Comparison of ENCODE assay signal across 8 cellular contexts in the genomic region with DNA sequence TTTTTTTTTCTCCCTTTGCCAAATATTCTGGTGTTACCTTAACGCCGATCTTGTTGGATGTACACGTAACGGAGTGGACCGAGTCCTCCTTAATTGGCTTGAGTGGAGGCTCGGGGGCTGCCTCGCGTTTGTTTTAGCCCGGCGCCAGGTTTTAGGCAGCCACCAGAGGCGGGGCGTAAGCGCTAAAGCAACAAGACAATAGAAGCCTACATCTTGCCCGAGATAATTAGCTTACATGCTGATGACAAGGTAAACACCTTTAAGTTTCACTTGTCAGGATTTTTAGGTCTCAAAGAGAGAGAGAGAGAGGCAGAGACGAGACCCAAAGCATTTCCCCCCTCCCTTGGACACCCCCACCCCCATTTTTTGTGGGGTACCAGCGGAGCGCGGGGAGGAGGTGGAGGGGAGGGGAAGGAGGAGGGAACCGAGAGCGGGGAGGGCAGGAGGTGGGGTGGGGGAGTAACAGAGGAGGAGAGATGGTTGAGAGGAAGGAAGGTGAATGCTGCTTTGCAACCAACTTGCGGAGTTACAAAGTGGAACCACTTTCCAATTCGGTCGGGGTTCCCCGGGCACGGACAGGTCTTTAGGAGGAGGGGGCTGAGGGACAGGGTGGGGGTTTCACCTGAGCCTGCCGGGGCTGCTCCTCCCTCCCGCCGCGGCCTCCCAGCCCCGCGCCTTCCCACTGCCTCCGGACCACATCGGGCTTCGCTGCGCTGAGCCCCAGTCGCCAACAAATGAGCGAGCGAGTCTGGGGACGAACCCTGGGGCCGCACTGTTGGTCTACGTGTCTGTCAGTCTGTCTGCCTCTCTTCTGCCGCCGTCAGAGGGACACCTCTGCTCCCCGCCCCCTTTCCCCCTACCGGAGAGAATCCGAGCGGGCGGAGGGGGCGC. TPM values are rescaled to one million over a fixed set of nuclear protein-coding genes. Genes with fewer than 3 reads are reported as not detected.
DNase-seq lines count a peak whose midpoint lies in the region; ATAC-seq and TF ChIP-seq lines count a peak whose summit lies in the region.

A gene (minus strand): TSS at position 802 of the 891 bp plus-strand sequence. CDS start 103 bp downstream, at position 699.

- no peaks in the 10 kb centered on the region for H3K36me3 Mint-ChIP-seq in activated T-helper 2 cell treated with anti-CD3 and anti-CD28 coated beads, Interferon-gamma antibody, Interleukin-2, Interleukin-4, amounts not matched to agents 10 μg/mL and 5 μg/mL and 100 μg/mL, durations not matched to agents 14 hours and 24 hours and 36 hours (ENCODE audit: low read depth)
- peaks cover 0 to 5% of the 10 kb centered on the region in 2 donors for H3K36me3 Mint-ChIP-seq in naive B cell

- no peak for ATAC-seq in naive B cell (ENCODE audit: low read depth in 2 of 2)

- WGBS in testis, 2 donors = 0 to 1% methylated on average over 41 to 47 of the region's 49 CpGs

- peak within 1 kb of the TSS in 1 of 2 donors; percentile 9 for H3K4me3 ChIP-seq in testis

- no peak for TF ChIP-seq POLR2A in testis (IDR thresholded peaks at IDR 0.05)

- H3K9me3 ChIP-seq in testis = no peaks in the 10 kb centered on the region

- H3K4me1 ChIP-seq in testis = peaks cover 5% of the 10 kb centered on the region

- H3K4me3 Mint-ChIP-seq in activated T-helper 2 cell treated with anti-CD3 and anti-CD28 coated beads, Interferon-gamma antibody, Interleukin-2, Interleukin-4, amounts not matched to agents 10 μg/mL and 5 μg/mL and 100 μg/mL, durations not matched to agents 14 hours and 24 hours and 36 hours (ENCODE audit: low read depth) = peak within 1 kb of the TSS; percentile 2
- peak within 1 kb of the TSS in 7 of 8 donors; percentile 15 to 71 (median 42) for H3K4me3 Mint-ChIP-seq in naive B cell

- no peaks in the 10 kb centered on the region for H3K36me3 ChIP-seq in testis (ENCODE audit: low read depth, missing control alignments)

- H3K27me3 Mint-ChIP-seq in activated T-helper 2 cell treated with anti-CD3 and anti-CD28 coated beads, Interferon-gamma antibody, Interleukin-2, Interleukin-4, amounts not matched to agents 10 μg/mL and 5 μg/mL and 100 μg/mL, durations not matched to agents 14 hours and 24 hours and 36 hours (ENCODE audit: low read depth) = peaks cover 74% of the 10 kb centered on the region
- peaks cover 42 to 71% (median 57%) of the 10 kb centered on the region in 3 donors for H3K27me3 Mint-ChIP-seq in naive B cell

- H3K27ac ChIP-seq in testis = no peak within 1 kb of the TSS

- peaks cover 4% of the 10 kb centered on the region for H3K4me1 Mint-ChIP-seq in activated T-helper 2 cell treated with anti-CD3 and anti-CD28 coated beads, Interferon-gamma antibody, Interleukin-2, Interleukin-4, amounts not matched to agents 10 μg/mL and 5 μg/mL and 100 μg/mL, durations not matched to agents 14 hours and 24 hours and 36 hours (ENCODE audit: low read depth)
- H3K4me1 Mint-ChIP-seq in naive B cell = peaks cover 4 to 7% (median 6%) of the 10 kb centered on the region in 3 donors

- intact Hi-C loops in activated T-helper 2 cell treated with anti-CD3 and anti-CD28 coated beads, Interferon-gamma antibody, Interleukin-2, Interleukin-4, amounts not matched to agents 10 μg/mL and 5 μg/mL and 100 μg/mL, durations not matched to agents 14 hours and 24 hours and 36 hours (cut with micrococcal nuclease) = loop anchor here (2.0 to 10.0 kb wide), 5 partner anchors 15 to 1685 kb away; a partner anchor contains a TSS
- intact Hi-C loops in testis (cut with DNase I; ENCODE audit: low total_unique reads) = no loop called here

- peak; percentile 34 for DNase-seq in Caki2 (ENCODE audit: low read depth)
- DNase-seq in KBM-7 = peak; percentile 19
- DNase-seq in activated T-helper 2 cell treated with anti-CD3 and anti-CD28 coated beads, Interferon-gamma antibody, Interleukin-2, Interleukin-4, amounts not matched to agents 10 μg/mL and 5 μg/mL and 100 μg/mL, durations not matched to agents 14 hours and 24 hours and 36 hours (ENCODE audit: low spot score) = no peak
- no peak for DNase-seq in naive B cell
- no peak for DNase-seq in NK-92 treated with Interleukin-12 subunit alpha and Interleukin-12 subunit beta, amount 100 ng/mL, for 24 hours (lab: John Stamatoyannopoulos, UW)
- no peak for DNase-seq in testis
- DNase-seq in activated CD4-positive, CD25-positive, alpha-beta regulatory T cell treated with anti-CD3 and anti-CD28 coated beads, Interleukin-2, amount 50 U/mL, for 72 hours = no peak
- DNase-seq in central memory CD4-positive, alpha-beta T cell = no peak

- peak within 1 kb of the TSS; percentile 8 for H3K27ac Mint-ChIP-seq in activated T-helper 2 cell treated with anti-CD3 and anti-CD28 coated beads, Interferon-gamma antibody, Interleukin-2, Interleukin-4, amounts not matched to agents 10 μg/mL and 5 μg/mL and 100 μg/mL, durations not matched to agents 14 hours and 24 hours and 36 hours
- H3K27ac Mint-ChIP-seq in naive B cell = no peak within 1 kb of the TSS

- peaks cover 8% of the 10 kb centered on the region for H3K27me3 ChIP-seq in testis

- no peaks in the 10 kb centered on the region for H3K9me3 Mint-ChIP-seq in activated T-helper 2 cell treated with anti-CD3 and anti-CD28 coated beads, Interferon-gamma antibody, Interleukin-2, Interleukin-4, amounts not matched to agents 10 μg/mL and 5 μg/mL and 100 μg/mL, durations not matched to agents 14 hours and 24 hours and 36 hours
- peaks cover 0 to 11% (median 0%) of the 10 kb centered on the region in 7 donors for H3K9me3 Mint-ChIP-seq in naive B cell

- TF ChIP-seq CTCF in testis (IDR thresholded peaks at IDR 0.05) = no peak

- in situ Hi-C loops in Caki2 (cut with HindIII; ENCODE audit: low pct_unique_long_range_greater_than_20kb, low sequenced_read_pairs) = no loop called here
- in situ Hi-C loops in KBM-7 (cut with MboI; ENCODE audit: low pct_unique_long_range_greater_than_20kb, low sequenced_read_pairs) = no loop called here

RNA-seq across cellular contexts. Expression of the gene that starts here (rescaled TPM):
- total RNA-seq in Caki2 (2014; rRNA removed; shearing (Covaris generic); ENCODE audit: low replicate concordance) = 0.29 TPM in 1 of 2 replicates, not detected in the other
- total RNA-seq in activated T-helper 2 cell treated with anti-CD3 and anti-CD28 coated beads, Interferon-gamma antibody, Interleukin-2, Interleukin-4, amounts not matched to agents 10 μg/mL and 5 μg/mL and 100 μg/mL, durations not matched to agents 14 hours and 24 hours and 36 hours = not detected in 2 replicates
- polyA plus RNA-seq in naive B cell (ENCODE audit: low read depth in 6 of 6) (not detected), testis (ENCODE audit: insufficient read depth, low read depth, low replicate concordance) (not detected)
- under 1 TPM; 0.43 to 0.79 TPM for total RNA-seq in testis

Comparison
In these comparisons a context has a peak if more than half of its experiments do, and no peak if none do; other contexts are left out.
1. Peak in DNase-seq in Caki2; RNA of the gene not detected or under 1 TPM.